ENCODE assay signal across 1 cellular context in genomic region chr11:117748771-117749540, GRCh38.
A peak's percentile ranks its signal among the peaks of the same experiment; 100 is the strongest.
TF ChIP-seq lines count a peak whose summit lies in the region.

No MANE protein-coding gene starts in this region.

TF ChIP-seq in HepG2, 621 proteins besides CTCF, POLR2A, EP300 and RAD21 (continued from another document and continues in another):
- TF ChIP-seq ZGPAT (CRISPR knock-in tag; IDR thresholded peaks at IDR 0.05) (peak; percentile 58; the same call in 1 of the 2 replicates), FOXA1 (IDR thresholded peaks at IDR 0.05) (peak; percentile 35; the same call in 1 of the 2 replicates), FOXA1 (CRISPR knock-in tag; IDR thresholded peaks at IDR 0.05) (peak; percentile 99), HHEX (CRISPR knock-in tag; IDR thresholded peaks at IDR 0.05) (peak; percentile 44; the same call in 1 of the 2 replicates), ZNF331 (CRISPR knock-in tag; IDR thresholded peaks at IDR 0.05) (peak; percentile 82; the same call in 1 of the 2 replicates), RFXANK (CRISPR knock-in tag; IDR thresholded peaks at IDR 0.05) (no peak), ZNF574 (CRISPR knock-in tag; IDR thresholded peaks at IDR 0.05) (peak; percentile 60), ZNF770 (CRISPR knock-in tag; IDR thresholded peaks at IDR 0.05) (peak; percentile 41; the same call in 1 of the 2 replicates), ZNF350 (CRISPR knock-in tag; IDR thresholded peaks at IDR 0.05; ENCODE audit: borderline replicate concordance, low read depth) (peak; percentile 64; the same call in 1 of the 2 replicates), TCF12 (IDR thresholded peaks at IDR 0.05) (no peak), TCF12 (CRISPR knock-in tag; IDR thresholded peaks at IDR 0.05) (peak; percentile 64; the same call in 1 of the 2 replicates), ZBTB40 (IDR thresholded peaks at IDR 0.05) (no peak), ZBTB40 (CRISPR knock-in tag; IDR thresholded peaks at IDR 0.05) (peak; percentile 80), RCOR2 (CRISPR knock-in tag; IDR thresholded peaks at IDR 0.05) (0 out of 2 replicates have a peak, but pooled peaks have one; percentile 56), REPIN1 (CRISPR knock-in tag; IDR thresholded peaks at IDR 0.05; ENCODE audit: borderline replicate concordance, low read depth) (peak; percentile 70; the same call in 1 of the 2 replicates), KMT2A (CRISPR knock-in tag; IDR thresholded peaks at IDR 0.05) (no peak), ZBTB38 (CRISPR knock-in tag; IDR thresholded peaks at IDR 0.05) (peak; percentile 18; the same call in 1 of the 2 replicates), PATZ1 (CRISPR knock-in tag; IDR thresholded peaks at IDR 0.05) (peak; percentile 79), SP5 (CRISPR knock-in tag; IDR thresholded peaks at IDR 0.05; ENCODE audit: borderline replicate concordance, low read depth) (peak; percentile 81), HNF1A (IDR thresholded peaks at IDR 0.05; ENCODE audit: low read depth) (peak; percentile 50; the same call in 1 of the 2 replicates), HNF1A (CRISPR knock-in tag; IDR thresholded peaks at IDR 0.05; ENCODE audit: borderline replicate concordance) (peak; percentile 90), ZNF282 (IDR thresholded peaks at IDR 0.05; ENCODE audit: partially characterized antibody) (no peak), CSRNP2 (CRISPR knock-in tag; conservative IDR thresholded peaks at IDR 0.05; ENCODE audit: low read depth) (no peak), ZSCAN21 (CRISPR knock-in tag; IDR thresholded peaks at IDR 0.05; ENCODE audit: borderline replicate concordance) (peak; percentile 56; the same call in 1 of the 2 replicates), KAT8 (CRISPR knock-in tag; IDR thresholded peaks at IDR 0.05) (peak; percentile 48), AHR (CRISPR knock-in tag; IDR thresholded peaks at IDR 0.05) (no peak; the same call in 1 of the 2 replicates), ZBTB42 (CRISPR knock-in tag; IDR thresholded peaks at IDR 0.05) (no peak), IKZF4 (CRISPR knock-in tag; IDR thresholded peaks at IDR 0.05; ENCODE audit: borderline replicate concordance, low read depth, not compliant biosample characterization) (no peak), ZNF878 (CRISPR knock-in tag; IDR thresholded peaks at IDR 0.05) (peak; percentile 88), PHF21A (CRISPR knock-in tag; IDR thresholded peaks at IDR 0.05) (peak; percentile 84; the same call in 1 of the 2 replicates)
